Comparison of ENCODE assay signal across 16 cellular contexts in genomic region chr1:245875581-245876263, GRCh38.
A peak's percentile ranks its signal among the peaks of the same experiment; 100 is the strongest.
DNase-seq lines count a peak whose midpoint lies in the region; ATAC-seq and TF ChIP-seq lines count a peak whose summit lies in the region.
"Had no signal": no experiment of that assay in that cellular context is flagged by ENCODE, and none has a peak within 500 bp of the region (broad histone marks: within the 10 kb centered on the region; RNA-seq: fewer than 3 reads in every experiment).

No MANE protein-coding gene starts in this region.

- TF ChIP-seq CTCF in left lung (IDR thresholded peaks at IDR 0.05): no peak

- H3K4me1 Mint-ChIP-seq in activated CD8-positive, alpha-beta memory T cell treated with anti-CD3 and anti-CD28 coated beads, Interleukin-2, amount 10 ng/mL, durations not matched to agents 7 days and 5 days: peaks cover 2% of the 10 kb centered on the region
- H3K4me1 Mint-ChIP-seq: activated CD4-positive, alpha-beta T cell treated with anti-CD3 and anti-CD28 coated beads for 36 hours; CD8-positive, alpha-beta memory T cell; immature natural killer cell had no signal

- H3K27me3 ChIP-seq in ACC112 (ENCODE audit: insufficient read depth, low read length) (no peaks in the 10 kb centered on the region), GM23248 (replicated peaks; ENCODE audit: insufficient read depth) (no peaks in the 10 kb centered on the region), left lung (no peaks in the 10 kb centered on the region)
- H3K27me3 ChIP-seq: neural progenitor cell had no signal

- whole genome bisulfite sequencing in GM23248 (ENCODE audit: low coverage in 1 of 2, low lambda C conversion rate in 2 of 2, missing lambda C conversion rate in 2 of 2), 2 experiments: 62 to 70% methylated on average over 4 of the region's 4 CpGs

- CTCF ChIA-PET in activated CD8-positive, alpha-beta memory T cell treated with anti-CD3 and anti-CD28 coated beads, Interleukin-2, amount 10 ng/mL, durations not matched to agents 7 days and 5 days (lab: Charles Lee): no interaction called here

- no peaks in the 10 kb centered on the region for H3K36me3 ChIP-seq in ACC112 (ENCODE audit: insufficient read depth, low read length)
- H3K36me3 ChIP-seq in GM23248 (ENCODE audit: low read depth): no peaks in the 10 kb centered on the region
- no peaks in the 10 kb centered on the region for H3K36me3 ChIP-seq in left lung
- H3K36me3 ChIP-seq: neural progenitor cell had no signal

- H3K79me2 ChIP-seq in ACC112 (ENCODE audit: control insufficient read depth, insufficient read depth, low read length, unreplicated experiment) (no peaks in the 10 kb centered on the region), GM23248 (ENCODE audit: insufficient read depth) (no peaks in the 10 kb centered on the region)

- H4K20me1 ChIP-seq in GM23248 (ENCODE audit: insufficient read depth): no peaks in the 10 kb centered on the region

- no peaks in the 10 kb centered on the region for H3K27me3 Mint-ChIP-seq in activated CD8-positive, alpha-beta memory T cell treated with anti-CD3 and anti-CD28 coated beads, Interleukin-2, amount 10 ng/mL, durations not matched to agents 7 days and 5 days
- H3K27me3 Mint-ChIP-seq: activated CD4-positive, alpha-beta T cell treated with anti-CD3 and anti-CD28 coated beads for 36 hours; CD8-positive, alpha-beta memory T cell had no signal

- H3K9me3 ChIP-seq in GM23248 (ENCODE audit: low read depth) (no peaks in the 10 kb centered on the region), left lung (no peaks in the 10 kb centered on the region)

- intact Hi-C loops in left lung (cut with DNase I): no loop called here

- H3K9me3 Mint-ChIP-seq in activated CD8-positive, alpha-beta memory T cell treated with anti-CD3 and anti-CD28 coated beads, Interleukin-2, amount 10 ng/mL, durations not matched to agents 7 days and 5 days (ENCODE audit: low read depth): no peaks in the 10 kb centered on the region
- H3K9me3 Mint-ChIP-seq: CD8-positive, alpha-beta memory T cell; immature natural killer cell; neural progenitor cell had no signal

- H3K4me3 Mint-ChIP-seq in activated CD8-positive, alpha-beta memory T cell treated with anti-CD3 and anti-CD28 coated beads, Interleukin-2, amount 10 ng/mL, durations not matched to agents 7 days and 5 days: no peak overlapping the region
- H3K4me3 Mint-ChIP-seq: activated CD4-positive, alpha-beta T cell treated with anti-CD3 and anti-CD28 coated beads for 36 hours; CD8-positive, alpha-beta memory T cell; immature natural killer cell; neural progenitor cell had no signal

- no peaks in the 10 kb centered on the region for H3K9me2 ChIP-seq in GM23248 (ENCODE audit: insufficient read depth)

- H3K27ac ChIP-seq in ACC112 (ENCODE audit: low read depth, low read length) (peak overlapping the region; percentile 69), GM23248 (peak overlapping the region; percentile 88), left lung (peak overlapping the region; percentile 52 to 69)
- H3K27ac ChIP-seq: KMS-11, neural progenitor cell had no signal

- in situ Hi-C loops in GM23248 (cut with MboI): no loop called here

- peaks cover 57% of the 10 kb centered on the region for H3F3A ChIP-seq in GM23248 (ENCODE audit: insufficient read depth)

- peak; percentile 14 for ATAC-seq in left lung
- no peak for ATAC-seq in activated CD8-positive, alpha-beta memory T cell treated with anti-CD3 and anti-CD28 coated beads, Interleukin-2, amount 10 ng/mL, durations not matched to agents 7 days and 5 days
- no peak for ATAC-seq in HG02571 (IDR thresholded peaks at IDR 0.05; ENCODE audit: unreplicated experiment)
- ATAC-seq: activated CD4-positive, alpha-beta T cell treated with anti-CD3 and anti-CD28 coated beads for 36 hours had no signal

- H3K4me2 ChIP-seq in GM23248 (ENCODE audit: unreplicated experiment): peak overlapping the region; percentile 26
- H3K4me2 ChIP-seq: KMS-11, neural progenitor cell had no signal

- peak; percentile 8 for DNase-seq in GM23248
- peak; percentile 48 for DNase-seq in amniotic epithelial cell (ENCODE audit: low read depth)
- DNase-seq in left lung: no peak
- DNase-seq in activated CD8-positive, alpha-beta memory T cell treated with anti-CD3 and anti-CD28 coated beads, Interleukin-2, amount 10 ng/mL, durations not matched to agents 7 days and 5 days: no peak
- DNase-seq in Ammon's horn (ENCODE audit: low spot score): no peak
- no peak for DNase-seq in 8988T
- DNase-seq: activated CD4-positive, alpha-beta T cell treated with anti-CD3 and anti-CD28 coated beads for 36 hours; activated gamma-delta T cell treated with Interleukin-2 at 50 U/mL for 16 hours; CD8-positive, alpha-beta memory T cell; immature natural killer cell; NCI-H1048; stimulated activated naive CD4-positive, alpha-beta T cell treated with Interleukin-2 at 50 U/mL for 16 hours had no signal

- H3K36me3 Mint-ChIP-seq in activated CD8-positive, alpha-beta memory T cell treated with anti-CD3 and anti-CD28 coated beads, Interleukin-2, amount 10 ng/mL, durations not matched to agents 7 days and 5 days: no peaks in the 10 kb centered on the region
- H3K36me3 Mint-ChIP-seq: neural progenitor cell had no signal

- H3K9ac ChIP-seq in GM23248: 0 out of 2 replicates have a peak overlapping the region, but pooled peaks have one; percentile 9
- H3K9ac ChIP-seq: KMS-11, neural progenitor cell had no signal

- peaks cover 31% of the 10 kb centered on the region for H3K4me1 ChIP-seq in ACC112 (ENCODE audit: control insufficient read depth, insufficient read depth, low read length, unreplicated experiment)
- H3K4me1 ChIP-seq in GM23248 (ENCODE audit: insufficient read depth): peaks cover 60% of the 10 kb centered on the region
- peaks cover 3 to 27% of the 10 kb centered on the region in 2 donors for H3K4me1 ChIP-seq in left lung
- H3K4me1 ChIP-seq: neural progenitor cell had no signal

- H3K27ac Mint-ChIP-seq in activated CD8-positive, alpha-beta memory T cell treated with anti-CD3 and anti-CD28 coated beads, Interleukin-2, amount 10 ng/mL, durations not matched to agents 7 days and 5 days: no peak overlapping the region
- H3K27ac Mint-ChIP-seq: activated CD4-positive, alpha-beta T cell treated with anti-CD3 and anti-CD28 coated beads for 36 hours; CD8-positive, alpha-beta memory T cell; immature natural killer cell; neural progenitor cell had no signal

- H3K4me3 ChIP-seq in ACC112 (ENCODE audit: low read depth, low read length): peak overlapping the region; percentile 45; the same call in 1 of the 2 replicates
- H3K4me3 ChIP-seq in GM23248: no peak overlapping the region
- H3K4me3 ChIP-seq in left lung: no peak overlapping the region
- H3K4me3 ChIP-seq: neural progenitor cell had no signal

- no peak overlapping the region for H2AFZ ChIP-seq in ACC112 (ENCODE audit: low read length, unreplicated experiment)
- H2AFZ ChIP-seq in GM23248: no peak overlapping the region
- H2AFZ ChIP-seq: neural progenitor cell had no signal

Comparison
In these comparisons a context has a peak if more than half of its experiments do, and no peak if none do; other contexts are left out.
1. DNase-seq: peak in GM23248 (single experiment) and amniotic epithelial cell (single experiment); none in left lung (0 of 2), activated CD8-positive, alpha-beta memory T cell treated with anti-CD3 and anti-CD28 coated beads, Interleukin-2, amount 10 ng/mL, durations not matched to agents 7 days and 5 days (single experiment), Ammon's horn (single experiment) and 8988T (single experiment).
2. Peak in every context shown above with its lines, with median percentiles within 50 percentile points of each other: H3K27ac ChIP-seq.